ENCODE assay signal across 1 cellular context in the genomic region with DNA sequence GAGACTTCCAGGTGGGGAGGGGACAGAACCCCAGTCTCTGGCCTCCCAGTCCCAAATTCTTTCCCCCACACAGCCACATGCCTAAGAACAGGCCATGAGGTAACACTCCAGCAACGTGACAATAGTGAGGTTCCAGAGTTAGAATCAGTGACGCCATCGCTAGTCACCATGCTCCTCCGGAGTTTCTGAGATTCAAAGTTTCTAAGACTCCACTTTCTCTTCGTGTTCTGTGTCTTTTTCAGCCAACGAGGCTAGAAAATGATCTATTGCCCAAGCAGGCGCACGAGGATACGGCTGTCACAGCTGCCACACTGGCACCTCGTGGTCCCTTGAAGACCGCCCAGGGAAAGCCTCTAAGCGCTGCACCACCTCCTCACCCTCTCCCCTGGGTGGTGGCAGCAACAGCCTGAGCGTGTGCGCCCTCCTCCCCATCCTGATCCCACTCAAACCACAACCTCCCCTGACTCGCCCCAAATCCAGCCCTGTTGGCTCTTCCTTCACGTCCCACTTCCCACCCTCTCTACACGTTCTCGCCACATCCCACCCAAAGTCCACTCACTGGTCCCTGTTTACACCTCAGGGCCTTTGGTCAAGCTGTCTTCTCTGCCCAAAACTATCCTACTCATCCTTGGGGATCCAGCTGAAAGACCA.
TF ChIP-seq lines count a peak whose summit lies in the region.

No MANE protein-coding gene starts in this region.

TF ChIP-seq in H1, 55 proteins besides CTCF, POLR2A, EP300 and RAD21:
- no peak for TF ChIP-seq CHD1 (IDR thresholded peaks at IDR 0.05; ENCODE audit: low read depth, low read length)
- TF ChIP-seq CHD2 (IDR thresholded peaks at IDR 0.05; ENCODE audit: low read length), result no peak
- TF ChIP-seq SAP30 (IDR thresholded peaks at IDR 0.05; ENCODE audit: insufficient read depth, insufficient replicate concordance, low read length), result no peak
- TF ChIP-seq GABPA (IDR thresholded peaks at IDR 0.05; ENCODE audit: borderline replicate concordance, insufficient read depth, low read length), result no peak
- no peak for TF ChIP-seq CBX5 (IDR thresholded peaks at IDR 0.05; ENCODE audit: low read depth, low read length)
- no peak for TF ChIP-seq TBP (IDR thresholded peaks at IDR 0.05; ENCODE audit: low read depth, low read length)
- TF ChIP-seq RNF2 (IDR thresholded peaks at IDR 0.05; ENCODE audit: borderline replicate concordance, low read depth, low read length, missing control alignments, poor library complexity, severe bottlenecking), result no peak
- no peak for TF ChIP-seq CREB1 (IDR thresholded peaks at IDR 0.05)
- no peak for TF ChIP-seq POLR2AphosphoS5 (IDR thresholded peaks at IDR 0.05; ENCODE audit: low read depth, low read length)
- TF ChIP-seq MAFK (IDR thresholded peaks at IDR 0.05; ENCODE audit: low read depth, low read length), result no peak
- no peak for TF ChIP-seq HDAC2 (IDR thresholded peaks at IDR 0.05; ENCODE audit: borderline replicate concordance in 1 of 2, low read depth in 2 of 2, low read length in 2 of 2)
- TF ChIP-seq TEAD4 (IDR thresholded peaks at IDR 0.05; ENCODE audit: low read depth, low read length), result no peak
- no peak for TF ChIP-seq SRF (IDR thresholded peaks at IDR 0.05; ENCODE audit: low read depth, low read length)
- no peak for TF ChIP-seq YY1 (IDR thresholded peaks at IDR 0.05; ENCODE audit: low read depth, low read length)
- no peak for TF ChIP-seq CBX8 (IDR thresholded peaks at IDR 0.05; ENCODE audit: borderline replicate concordance, low read depth, low read length)
- TF ChIP-seq CTBP2 (IDR thresholded peaks at IDR 0.05; ENCODE audit: borderline replicate concordance, insufficient read depth, insufficient read length, low read length), result no peak
- no peak for TF ChIP-seq NANOG (IDR thresholded peaks at IDR 0.05; ENCODE audit: insufficient read depth, low read depth, low read length, poor library complexity, severe bottlenecking)
- TF ChIP-seq JUND (IDR thresholded peaks at IDR 0.05; ENCODE audit: low read length), result no peak
- no peak for TF ChIP-seq GTF2F1 (IDR thresholded peaks at IDR 0.05; ENCODE audit: borderline replicate concordance, low read depth, low read length)
